1 cellular context compared by ENCODE assay signal in genomic region chr11:118657238-118657637, GRCh38.
TF ChIP-seq lines count a peak whose summit lies in the region.

No MANE protein-coding gene starts in this region.

TF ChIP-seq in GM23338, 12 proteins besides CTCF, POLR2A, EP300 and RAD21 (continued from another document):
- TF ChIP-seq ZNF331 (CRISPR knock-in tag; IDR thresholded peaks at IDR 0.05; ENCODE audit: low read depth) (no peak), ZNF114 (CRISPR knock-in tag; IDR thresholded peaks at IDR 0.05) (no peak), JUNB (IDR thresholded peaks at IDR 0.05; ENCODE audit: unreplicated experiment) (no peak), POLR2AphosphoS5 (IDR thresholded peaks at IDR 0.05; ENCODE audit: low read depth) (no peak), CREB1 (CRISPR knock-in tag; IDR thresholded peaks at IDR 0.05; ENCODE audit: low read depth) (no peak), REST (IDR thresholded peaks at IDR 0.05; ENCODE audit: unreplicated experiment) (no peak), EZH2phosphoT487 (IDR thresholded peaks at IDR 0.05; ENCODE audit: unreplicated experiment) (no peak), ZNF462 (CRISPR knock-in tag; IDR thresholded peaks at IDR 0.05) (no peak), STAT1 (IDR thresholded peaks at IDR 0.05; ENCODE audit: unreplicated experiment) (no peak), EZH2 (IDR thresholded peaks at IDR 0.05; ENCODE audit: low read depth, unreplicated experiment) (no peak), NANOG (IDR thresholded peaks at IDR 0.05; ENCODE audit: borderline replicate concordance) (no peak)
